In genomic region chr5:79236364-79236969, GRCh38 we compare ENCODE assay signal across 8 cellular contexts. TPM values are rescaled to one million over a fixed set of nuclear protein-coding genes. Genes with fewer than 3 reads are reported as not detected.
A peak's percentile ranks its signal among the peaks of the same experiment; 100 is the strongest.
DNase-seq lines count a peak whose midpoint lies in the region; TF ChIP-seq lines count a peak whose summit lies in the region.

No MANE protein-coding gene starts in this region.

- peak overlapping the region; percentile 91 for H3K9ac ChIP-seq in H9 (ENCODE audit: extremely low read depth, insufficient read length, low read length)

- H3K23me2 ChIP-seq in H9 (ENCODE audit: insufficient read length, low read depth, low read length, poor library complexity, severe bottlenecking), result peaks cover 22% of the 10 kb centered on the region

- H3K4ac ChIP-seq in H9 (ENCODE audit: low read depth, low read length), result no peak overlapping the region

- H3K18ac ChIP-seq in H9 (ENCODE audit: insufficient read length, low read depth, low read length), result peak overlapping the region; percentile 95

- H2BK15ac ChIP-seq in H9 (ENCODE audit: low read depth, low read length), result no peak overlapping the region; the same call in 1 of the 2 replicates

- no peak overlapping the region for H3K56ac ChIP-seq in H9 (ENCODE audit: insufficient read length, low read depth, low read length)

- no peaks in the 10 kb centered on the region for H3K36me3 ChIP-seq in MG63

- peaks cover 0 to 5% (median 2%) of the 10 kb centered on the region in 3 experiments; a peak in 3 of 7 replicates for H3K36me3 Mint-ChIP-seq in H9 (ENCODE audit: insufficient read depth in 1 of 3, low read depth in 3 of 3)
- H3K36me3 Mint-ChIP-seq in neural crest cell (ENCODE audit: low read depth), result no peaks in the 10 kb centered on the region

- H3K27me3 Mint-ChIP-seq in H9 (ENCODE audit: low read depth) (peaks cover 8% of the 10 kb centered on the region; the same call in 1 of the 2 replicates), neural crest cell (ENCODE audit: low read depth) (peaks cover 52% of the 10 kb centered on the region)

- no peak overlapping the region for H2BK20ac ChIP-seq in H9 (ENCODE audit: low read depth, low read length, poor library complexity, severe bottlenecking)

- no peak overlapping the region for H4K91ac ChIP-seq in H9 (ENCODE audit: insufficient read length, low read depth, low read length)

- H3K4me3 ChIP-seq in MG63 (peak overlapping the region; percentile 81), fibroblast of pulmonary artery (replicated peaks; ENCODE audit: low read depth, low read length) (peak overlapping the region; percentile 63)

- WGBS in H9 (ENCODE audit: extremely low coverage, insufficient read length, low lambda C conversion rate), result no CpG with 5 or more reads among the region's 77 CpGs

- H4K20me1 ChIP-seq in H9 (ENCODE audit: control insufficient read depth, insufficient read depth, insufficient read length), result no peaks in the 10 kb centered on the region

- H3K4me1 Mint-ChIP-seq in H9 (peaks cover 11 to 14% of the 10 kb centered on the region in 2 experiments), neural crest cell (peaks cover 25% of the 10 kb centered on the region)

- no peak overlapping the region for H4K5ac ChIP-seq in H9 (ENCODE audit: insufficient read length, low read depth, low read length)

- H3K27ac Mint-ChIP-seq in H9 (peak overlapping the region in 1 of 3 experiments; percentile 86; a peak in 3 of 7 replicates), neural crest cell (ENCODE audit: unreplicated experiment) (no peak overlapping the region)

- no peak overlapping the region for H3T11ph ChIP-seq in H9 (ENCODE audit: low read length)

- H3K4me3 Mint-ChIP-seq in H9 (peak overlapping the region; percentile 92 to 94), neural crest cell (peak overlapping the region; percentile 83)

- no peaks in the 10 kb centered on the region; a peak in 1 of 5 replicates for H3K9me3 Mint-ChIP-seq in H9
- H3K9me3 Mint-ChIP-seq in neural crest cell, result no peaks in the 10 kb centered on the region

- H4K8ac ChIP-seq in H9 (replicated peaks; ENCODE audit: insufficient read length, low read depth, low read length), result no peak overlapping the region

- no peak overlapping the region for H2AK5ac ChIP-seq in H9 (ENCODE audit: insufficient read length, low read length)

- H3K9me3 ChIP-seq in H9 (ENCODE audit: control insufficient read depth, low read depth, low read length), result no peaks in the 10 kb centered on the region
- no peaks in the 10 kb centered on the region for H3K9me3 ChIP-seq in MG63

- peak; percentile 86 for DNase-seq in DMS53 (lab: John Stamatoyannopoulos, UW)
- no peak for DNase-seq in DMS53 treated with DMSO at 0.1 percent for 48 hours (lab: John Stamatoyannopoulos, UW; ENCODE audit: unreplicated experiment)
- no peak for DNase-seq in H9
- DNase-seq in MG63, result peak; percentile 34
- DNase-seq in activated T-helper 1 cell treated with Interleukin-2 at 50 U/mL for 16 hours (ENCODE audit: low read depth), result peak; percentile 16
- peak; percentile 30 for DNase-seq in fibroblast of pulmonary artery (ENCODE audit: low read depth)
- peak; percentile 32 for DNase-seq in neural crest cell (ENCODE audit: low read depth, low spot score)
- DNase-seq in Ammon's horn (ENCODE audit: low spot score), result no peak

- H3K23ac ChIP-seq in H9 (ENCODE audit: insufficient read length, low read depth, low read length), result no peak overlapping the region

- TF ChIP-seq CTCF in H9 (conservative IDR thresholded peaks at IDR 0.05), result no peak
- no peak for TF ChIP-seq CTCF in fibroblast of pulmonary artery (IDR thresholded peaks at IDR 0.05; ENCODE audit: low read length, missing control alignments)
- no peak for TF ChIP-seq CTCF in neural crest cell (conservative IDR thresholded peaks at IDR 0.05)

- peak overlapping the region; percentile 81 for H3K4me2 ChIP-seq in H9 (ENCODE audit: insufficient read depth, insufficient read length, low read length)

- H2BK12ac ChIP-seq in H9 (ENCODE audit: insufficient read length, low read depth, low read length), result no peak overlapping the region

- H3K4me1 ChIP-seq in H9 (ENCODE audit: insufficient read depth, low read length), result no peaks in the 10 kb centered on the region

- H2BK5ac ChIP-seq in H9 (ENCODE audit: insufficient read length, low read length), result no peak overlapping the region

- peak overlapping the region; percentile 96 for H3K14ac ChIP-seq in H9 (ENCODE audit: insufficient read depth, low read length)

- H3K79me1 ChIP-seq in H9 (ENCODE audit: insufficient read depth, low read depth, low read length, poor library complexity, severe bottlenecking), result no peaks in the 10 kb centered on the region

- no peak overlapping the region for H2BK120ac ChIP-seq in H9 (ENCODE audit: low read depth, low read length, poor library complexity, severe bottlenecking)

- no peak overlapping the region for H2AFZ ChIP-seq in H9 (ENCODE audit: low read length)

- H3K27me3 ChIP-seq in H9 (ENCODE audit: insufficient read depth, low read length) (no peaks in the 10 kb centered on the region), MG63 (no peaks in the 10 kb centered on the region)

- no peak overlapping the region for H3K27ac ChIP-seq in H9 (ENCODE audit: insufficient read length, low read depth, low read length)

- H3K79me2 ChIP-seq in H9 (ENCODE audit: insufficient read depth, low read length), result peaks cover 2% of the 10 kb centered on the region; the same call in 1 of the 2 replicates

RNA-seq across cellular contexts. Expression of gene JMY, which starts 0.5 kb away (rescaled TPM):
- total RNA-seq in H9 (2021) (14.2 and 15.2 TPM in 2 replicates), neural crest cell (3.0 and 4.2 TPM in 2 replicates)
- 5.5 TPM in 2 replicates for total RNA-seq in MG63 (2014; rRNA removed; shearing (Covaris generic); ENCODE audit: low replicate concordance)

Comparison
In these comparisons a context has a peak if more than half of its experiments do, and no peak if none do; other contexts are left out.
1. DNase-seq: peak in DMS53 (single experiment), MG63 (single experiment), activated T-helper 1 cell treated with Interleukin-2 at 50 U/mL for 16 hours (single experiment), fibroblast of pulmonary artery (single experiment) and neural crest cell (single experiment); none in DMS53 treated with DMSO at 0.1 percent for 48 hours (single experiment), H9 (single experiment) and Ammon's horn (single experiment).